ENCODE assay signal across 16 cellular contexts in genomic region chr22:22628546-22629495, GRCh38. TPM values are rescaled to one million over a fixed set of nuclear protein-coding genes. Genes with fewer than 3 reads are reported as not detected.
DNase-seq lines count a peak whose midpoint lies in the region; ATAC-seq, FAIRE-seq and TF ChIP-seq lines count a peak whose summit lies in the region.
"Not testable (repeated sequence)": the region's sequence is repeated elsewhere in the genome, so short reads cannot be mapped to it uniquely, and the experiment has no call there.
"Had no signal": no experiment of that assay in that cellular context is flagged by ENCODE, and none has a peak within 500 bp of the region (broad histone marks: within the 10 kb centered on the region; RNA-seq: fewer than 3 reads in every experiment).

No MANE protein-coding gene starts in this region.

- H3K27me3 Mint-ChIP-seq in natural killer cell treated with Interleukin-12 subunit alpha and Interleukin-12 subunit beta and Interleukin-15 and Interleukin-18, amount 100 ng/mL, for 72 hours, result not testable (repeated sequence)

- not testable (repeated sequence) for H3K27ac ChIP-seq in esophagus muscularis mucosa (replicated peaks in 1 of 4); aorta (ENCODE audit: low read depth in 1 of 2, low read length in 2 of 2)

- not testable (repeated sequence) for H3K27ac Mint-ChIP-seq in natural killer cell treated with Interleukin-12 subunit alpha and Interleukin-12 subunit beta and Interleukin-15 and Interleukin-18, amount 100 ng/mL, for 72 hours

- not testable (repeated sequence) for H3K9me3 ChIP-seq in esophagus muscularis mucosa; aorta (ENCODE audit: control insufficient read depth, low read length)

- H3K4me1 Mint-ChIP-seq in natural killer cell treated with Interleukin-12 subunit alpha and Interleukin-12 subunit beta and Interleukin-15 and Interleukin-18, amount 100 ng/mL, for 72 hours (ENCODE audit: low read depth in 2 of 2), result not testable (repeated sequence)

- not testable (repeated sequence) for TF ChIP-seq EP300 in esophagus muscularis mucosa (IDR thresholded peaks at IDR 0.05)

- not testable (repeated sequence) for TF ChIP-seq CTCF in bronchial epithelial cell (IDR thresholded peaks at IDR 0.05; ENCODE audit: insufficient read depth, low read length, severe bottlenecking); esophagus muscularis mucosa (IDR thresholded peaks at IDR 0.05)

- H3K4me3 Mint-ChIP-seq in natural killer cell treated with Interleukin-12 subunit alpha and Interleukin-12 subunit beta and Interleukin-15 and Interleukin-18, amount 100 ng/mL, for 72 hours, result not testable (repeated sequence)

- not testable (repeated sequence) for H3K9me3 Mint-ChIP-seq in natural killer cell treated with Interleukin-12 subunit alpha and Interleukin-12 subunit beta and Interleukin-15 and Interleukin-18, amount 100 ng/mL, for 72 hours

- not testable (repeated sequence) for H3K27me3 ChIP-seq in bronchial epithelial cell (ENCODE audit: control insufficient read depth, insufficient read depth, low read length); esophagus muscularis mucosa; aorta (ENCODE audit: control insufficient read depth in 1 of 2, insufficient read depth in 2 of 2, low read length in 1 of 2)

- not testable (repeated sequence) for TF ChIP-seq POLR2A in esophagus muscularis mucosa (IDR thresholded peaks at IDR 0.05; ENCODE audit: low read depth)

- FAIRE-seq in bronchial epithelial cell (lab: Jason Lieb, UNC), result peak; percentile 99

- intact Hi-C loops in esophagus muscularis mucosa (cut with DNase I); sciatic nerve (cut with DNase I); aorta (cut with DNase I): not testable (repeated sequence)

- ATAC-seq in natural killer cell treated with Interleukin-12 subunit alpha and Interleukin-12 subunit beta and Interleukin-15 and Interleukin-18, amount 100 ng/mL, for 72 hours, result peak; percentile 54 to 60
- ATAC-seq in sciatic nerve (peak; percentile 35), aorta (ENCODE audit: low FRiP score) (peak; percentile 44)
- peak; percentile 32 for ATAC-seq in stimulated activated naive CD8-positive, alpha-beta T cell treated with anti-CD3 and anti-CD28 coated beads, Interleukin-15, Interleukin-2, amounts not matched to agents 100 U/mL and 50 U/mL, for 24 hours

- not testable (repeated sequence) for H3K4me3 ChIP-seq in bronchial epithelial cell (ENCODE audit: low read depth, low read length); esophagus muscularis mucosa; aorta (ENCODE audit: low read length in 2 of 2)

- H3K36me3 Mint-ChIP-seq in natural killer cell treated with Interleukin-12 subunit alpha and Interleukin-12 subunit beta and Interleukin-15 and Interleukin-18, amount 100 ng/mL, for 72 hours, result not testable (repeated sequence)

- not testable (repeated sequence) for H3K4me1 ChIP-seq in esophagus muscularis mucosa; aorta (ENCODE audit: control insufficient read depth in 1 of 2, insufficient read depth in 2 of 2, low read length in 2 of 2)

- WGBS in esophagus muscularis mucosa, result 86% methylated on average over 9 of the region's 18 CpGs
- 84 to 90% methylated on average over 12 of the region's 18 CpGs for WGBS in aorta, 2 donors

- H3K36me3 ChIP-seq in bronchial epithelial cell (ENCODE audit: control insufficient read depth, insufficient read depth, low read length); esophagus muscularis mucosa; aorta (ENCODE audit: control insufficient read depth in 1 of 2, insufficient read depth in 2 of 2, low read length in 1 of 2): not testable (repeated sequence)

- DNase-seq in bronchial epithelial cell (ENCODE audit: low read depth); natural killer cell treated with Interleukin-12 subunit alpha and Interleukin-12 subunit beta and Interleukin-15 and Interleukin-18, amount 100 ng/mL, for 72 hours (ENCODE audit: low spot score); sciatic nerve (ENCODE audit: low spot score); stimulated activated naive CD8-positive, alpha-beta T cell treated with anti-CD3 and anti-CD28 coated beads, Interleukin-15, Interleukin-2, amounts not matched to agents 100 U/mL and 50 U/mL, for 24 hours: not testable (repeated sequence)
- DNase-seq in esophagus muscularis mucosa (ENCODE audit: extremely low spot score), result peak; percentile 80
- peak in 1 of 2 donors; percentile 58 for DNase-seq in aorta

RNA-seq across cellular contexts. Expression of gene GGTLC2, which starts 15.6 kb away (rescaled TPM):
- not detected in 2 replicates for total RNA-seq in bronchial epithelial cell
- total RNA-seq in esophagus muscularis mucosa, result not detected
- total RNA-seq in natural killer cell treated with Interleukin-12 subunit alpha and Interleukin-12 subunit beta and Interleukin-15 and Interleukin-18, amount 100 ng/mL, for 72 hours, result not detected
- not detected for total RNA-seq in sciatic nerve
- total RNA-seq in aorta, result not detected
- not detected for polyA plus RNA-seq in aorta
- total RNA-seq: A172; A673; Calu3; CD4-positive, alpha-beta memory T cell; Daoy; G401; GM23338; H4; HFFc6 had no signal
- polyA plus RNA-seq: BJ; CD4-positive, alpha-beta memory T cell; GM23338 had no signal
